Comparison of ENCODE assay signal across 1 cellular context in genomic region chrX:106263817-106264216, GRCh38.
TF ChIP-seq lines count a peak whose summit lies in the region.

No MANE protein-coding gene starts in this region.

TF ChIP-seq in HCT116, 20 proteins besides CTCF, POLR2A, EP300 and RAD21:
- no peak for TF ChIP-seq POLR2AphosphoS5 (IDR thresholded peaks at IDR 0.05; ENCODE audit: low read depth, low read length)
- no peak for TF ChIP-seq ZBTB33 (IDR thresholded peaks at IDR 0.05; ENCODE audit: extremely low read depth, insufficient replicate concordance, low read length)
- TF ChIP-seq CEBPB (IDR thresholded peaks at IDR 0.05; ENCODE audit: low read depth): 0 out of 2 replicates have a peak, but pooled peaks have one; percentile 21
- TF ChIP-seq FOSL1 (IDR thresholded peaks at IDR 0.05; ENCODE audit: low read depth): no peak
- TF ChIP-seq EZH2phosphoT487 (IDR thresholded peaks at IDR 0.05; ENCODE audit: borderline replicate concordance): no peak
- TF ChIP-seq YY1 (IDR thresholded peaks at IDR 0.05; ENCODE audit: extremely low read depth, insufficient replicate concordance, low read depth, low read length): no peak
TF ChIP-seq in HCT116: peak in this region for 1.
